In genomic region chr3:170420307-170420821, GRCh38 we compare ENCODE assay signal across 11 cellular contexts. TPM values are rescaled to one million over a fixed set of nuclear protein-coding genes. Genes with fewer than 3 reads are reported as not detected.
DNase-seq lines count a peak whose midpoint lies in the region; ATAC-seq and TF ChIP-seq lines count a peak whose summit lies in the region.
"Had no signal": no experiment of that assay in that cellular context is flagged by ENCODE, and none has a peak within 500 bp of the region (broad histone marks: within the 10 kb centered on the region; RNA-seq: fewer than 3 reads in every experiment).

No MANE protein-coding gene starts in this region.

- peaks cover 3% of the 10 kb centered on the region for H3K36me3 Mint-ChIP-seq in endothelial cell (ENCODE audit: low read depth, unreplicated experiment)

- WGBS in testis, 2 donors = 8 to 9% methylated on average over 17 of the region's 17 CpGs
- WGBS in thyroid gland, 2 donors = 73 to 78% methylated on average over 17 of the region's 17 CpGs

- no peak for TF ChIP-seq POLR2A in testis (IDR thresholded peaks at IDR 0.05)
- TF ChIP-seq POLR2A in thyroid gland (IDR thresholded peaks at IDR 0.05) = no peak

- H3K9me3 ChIP-seq in testis (no peaks in the 10 kb centered on the region), thyroid gland (no peaks in the 10 kb centered on the region)

- H3K36me3 ChIP-seq in testis (ENCODE audit: low read depth, missing control alignments) (no peaks in the 10 kb centered on the region), thyroid gland (no peaks in the 10 kb centered on the region)

- H3K4me3 ChIP-seq in testis (peak overlapping the region; percentile 80 to 94), thyroid gland (replicated peaks in 1 of 3) (no peak overlapping the region)

- peaks cover 9% of the 10 kb centered on the region for H3K27me3 Mint-ChIP-seq in endothelial cell (ENCODE audit: unreplicated experiment)

- peak overlapping the region; percentile 16 for H3K4me3 Mint-ChIP-seq in endothelial cell (ENCODE audit: unreplicated experiment)

- H3K27ac ChIP-seq in testis (peak overlapping the region; percentile 89 to 94), thyroid gland (no peak overlapping the region)

- ATAC-seq in GM18511 (IDR thresholded peaks at IDR 0.05; ENCODE audit: unreplicated experiment) = no peak
- ATAC-seq: HCT116 had no signal

- TF ChIP-seq CTCF in endothelial cell (IDR thresholded peaks at IDR 0.05; ENCODE audit: unreplicated experiment) (no peak), testis (IDR thresholded peaks at IDR 0.05) (no peak), thyroid gland (IDR thresholded peaks at IDR 0.05) (no peak)

- H3K4me1 Mint-ChIP-seq in endothelial cell (ENCODE audit: unreplicated experiment) = peaks cover 12% of the 10 kb centered on the region

- no peaks in the 10 kb centered on the region for H3K27me3 ChIP-seq in testis
- H3K27me3 ChIP-seq in thyroid gland = no peaks in the 10 kb centered on the region

- H3K9me3 Mint-ChIP-seq in endothelial cell (ENCODE audit: unreplicated experiment) = no peaks in the 10 kb centered on the region

- H3K4me1 ChIP-seq in testis (peaks cover 15% of the 10 kb centered on the region), thyroid gland (peaks cover 11 to 13% of the 10 kb centered on the region in 2 donors)

- peak overlapping the region; percentile 65 for H3K27ac Mint-ChIP-seq in endothelial cell (ENCODE audit: unreplicated experiment)

- peak; percentile 31 for DNase-seq in DMS 273 (lab: John Stamatoyannopoulos, UW; ENCODE audit: unreplicated experiment)
- DNase-seq in DMS 273 treated with DMSO at 0.1 percent for 48 hours (lab: John Stamatoyannopoulos, UW) = no peak
- no peak for DNase-seq in endothelial cell (ENCODE audit: low spot score)
- DNase-seq in medulla oblongata (ENCODE audit: extremely low spot score) = peak; percentile 44
- peak; percentile 53 for DNase-seq in testis
- no peak for DNase-seq in AML-193 (lab: John Stamatoyannopoulos, UW)
- DNase-seq in thyroid gland = no peak
- DNase-seq: 8988T, OCI-M1 had no signal

- intact Hi-C loops in testis (cut with DNase I; ENCODE audit: low total_unique reads) = loop anchor here (10.0 kb wide), 1 partner anchor 394 kb away; no protein-coding TSS in a partner anchor
- intact Hi-C loops in thyroid gland (cut with DNase I) = no loop called here

RNA-seq across cellular contexts. Expression of gene CLDN11, which starts 1.7 kb away (rescaled TPM):
- total RNA-seq in endothelial cell (ENCODE audit: unreplicated experiment) (1.8 TPM), testis (1,000 to 10,000 TPM; 1,237 to 1,538 TPM), thyroid gland (1 to 10 TPM; 3.2 to 6.6 (median 4.6) TPM)
- polyA plus RNA-seq in testis (ENCODE audit: insufficient read depth, low read depth, low replicate concordance) = 378 TPM

Comparison
In these comparisons a context has a peak if more than half of its experiments do, and no peak if none do; other contexts are left out.
1. DNase-seq: peak in DMS 273 (single experiment), medulla oblongata (single experiment) and testis (single experiment); none in DMS 273 treated with DMSO at 0.1 percent for 48 hours (single experiment), endothelial cell (single experiment), AML-193 (0 of 2) and thyroid gland (0 of 2).
2. H3K27ac ChIP-seq: peak in testis (2 of 2); none in thyroid gland (0 of 3).
3. H3K4me3 ChIP-seq: peak in testis (2 of 2); none in thyroid gland (0 of 3).
4. RNA of gene CLDN11, which starts 1.7 kb away (total RNA-seq): 1,237 to 1,538 TPM in testis; 3.2 to 6.6 TPM in thyroid gland and 1.8 TPM in endothelial cell (single experiment); every median in the first group is over 100 times any median in the second.